In the genomic region with DNA sequence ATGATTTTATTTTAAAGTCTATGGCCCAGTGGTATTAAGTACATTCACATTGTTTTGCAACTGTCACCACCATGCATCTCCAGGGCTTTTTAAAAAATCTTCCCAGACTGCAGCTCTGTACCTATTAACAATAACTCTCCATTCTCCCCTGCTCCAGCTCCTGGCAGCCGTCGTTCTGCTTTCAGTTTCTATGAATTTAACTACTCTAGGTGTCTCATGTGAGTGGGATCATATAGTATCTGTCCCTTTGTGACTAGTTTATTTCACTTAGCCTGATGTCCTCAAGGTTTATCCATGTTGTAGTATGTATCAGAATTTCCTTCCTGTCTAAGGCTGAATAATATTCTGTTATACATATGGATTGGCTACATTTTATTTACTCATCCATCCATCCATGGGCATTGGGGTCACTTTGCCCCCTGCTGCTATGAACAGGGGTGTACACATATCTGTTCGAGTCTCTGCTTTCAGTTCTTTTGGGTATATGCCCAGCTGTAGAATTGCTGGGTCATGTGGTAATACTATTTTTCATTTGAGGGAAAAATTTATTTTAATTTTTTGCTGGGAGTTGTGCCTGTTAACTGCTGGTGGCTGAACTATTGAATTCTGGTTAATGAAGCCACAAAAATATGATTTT, we compare ENCODE assay signal across 11 cellular contexts.
DNase-seq lines count a peak whose midpoint lies in the region; ATAC-seq, FAIRE-seq and TF ChIP-seq lines count a peak whose summit lies in the region.
"Had no signal": no experiment of that assay in that cellular context is flagged by ENCODE, and none has a peak within 500 bp of the region (broad histone marks: within the 10 kb centered on the region; RNA-seq: fewer than 3 reads in every experiment).

No MANE protein-coding gene starts in this region.

- H3K79me2 ChIP-seq in KMS-11 (ENCODE audit: insufficient read depth, low read depth), result no peaks in the 10 kb centered on the region; the same call in 1 of the 2 replicates

- no peaks in the 10 kb centered on the region for H3K4me1 Mint-ChIP-seq in CD14-positive monocyte
- H3K4me1 Mint-ChIP-seq in endodermal cell, result peaks cover 10% of the 10 kb centered on the region
- H3K4me1 Mint-ChIP-seq: IgD-negative memory B cell had no signal

- peak overlapping the region; percentile 37 for H3K4me2 ChIP-seq in KMS-11

- H4K20me1 ChIP-seq in KMS-11 (ENCODE audit: insufficient read depth), result peaks cover 3% of the 10 kb centered on the region

- peaks cover 47% of the 10 kb centered on the region for H3K4me1 ChIP-seq in KMS-11 (ENCODE audit: low read depth, poor library complexity, severe bottlenecking)
- no peaks in the 10 kb centered on the region for H3K4me1 ChIP-seq in endodermal cell (ENCODE audit: control insufficient read depth, insufficient read depth, low read length)
- no peaks in the 10 kb centered on the region for H3K4me1 ChIP-seq in kidney (ENCODE audit: control insufficient read depth in 1 of 2, insufficient read depth in 1 of 2, low read depth in 1 of 2, low read length in 2 of 2)

- TF ChIP-seq CTCF in GM12875 (IDR thresholded peaks at IDR 0.05; ENCODE audit: borderline replicate concordance, insufficient read depth, low read depth, low read length) (peak; percentile 13; the same call in 1 of the 2 replicates), KMS-11 (conservative IDR thresholded peaks at IDR 0.05; ENCODE audit: low read depth, low read length) (no peak), CD14-positive monocyte (IDR thresholded peaks at IDR 0.05) (no peak), endodermal cell (conservative IDR thresholded peaks at IDR 0.05) (no peak), kidney (IDR thresholded peaks at IDR 0.05; ENCODE audit: borderline replicate concordance, extremely low read depth, insufficient read depth) (no peak)

- H3K27me3 ChIP-seq in KMS-11 (ENCODE audit: insufficient read depth, low read depth) (no peaks in the 10 kb centered on the region), endodermal cell (ENCODE audit: control insufficient read depth, insufficient read depth, low read length, poor library complexity, severe bottlenecking) (no peaks in the 10 kb centered on the region)

- H3K4me3 Mint-ChIP-seq in CD14-positive monocyte, result no peak overlapping the region
- H3K4me3 Mint-ChIP-seq in endodermal cell, result no peak overlapping the region
- H3K4me3 Mint-ChIP-seq: IgD-negative memory B cell; T-helper 1 cell treated with Interleukin-12 subunit alpha and Interleukin-12 subunit beta and Interleukin-4 antibody, amounts not matched to agents 30 μg/mL and 1 μg/mL, for 36 hours had no signal

- H3K4me3 ChIP-seq in GM12875 (ENCODE audit: low read depth, low read length) (no peak overlapping the region), KMS-11 (IDR thresholded peaks at IDR 0.05; ENCODE audit: insufficient read depth, low read depth, low read length) (no peak overlapping the region), endodermal cell (ENCODE audit: low read length) (no peak overlapping the region), kidney (ENCODE audit: low read length in 2 of 2) (no peak overlapping the region)

- H3K9ac ChIP-seq in KMS-11 (no peak overlapping the region), endodermal cell (ENCODE audit: extremely low read depth, low read length, poor library complexity, severe bottlenecking) (no peak overlapping the region), kidney (ENCODE audit: low read length in 2 of 2) (no peak overlapping the region)

- no peak overlapping the region for H2AFZ ChIP-seq in KMS-11 (ENCODE audit: low read depth)

- DNase-seq in lung microvascular endothelial cell (ENCODE audit: low read depth in 2 of 2) (peak; percentile 22 to 61), CD14-positive monocyte (ENCODE audit: low spot score) (no peak), endodermal cell (no peak), kidney (no peak), NCI-H1417 (lab: John Stamatoyannopoulos, UW) (no peak)
- DNase-seq: activated T-cell treated with anti-CD3 and anti-CD28 coated beads, Interleukin-2, amount 50 U/mL, for 48 hours had no signal

- WGBS in endodermal cell (ENCODE audit: insufficient coverage in 1 of 2, insufficient read length in 1 of 2), 2 experiments, result 89 to 100% methylated on average over 1 to 3 of the region's 3 CpGs

- peak; percentile 44 for ATAC-seq in GM21447 (IDR thresholded peaks at IDR 0.05; ENCODE audit: unreplicated experiment)

- H3K27me3 Mint-ChIP-seq in CD14-positive monocyte (ENCODE audit: low read depth in 3 of 3), result peaks cover 0 to 2% (median 1%) of the 10 kb centered on the region in 3 donors
- no peaks in the 10 kb centered on the region for H3K27me3 Mint-ChIP-seq in endodermal cell (ENCODE audit: insufficient read depth)
- H3K27me3 Mint-ChIP-seq: IgD-negative memory B cell had no signal

- H3K27ac Mint-ChIP-seq in CD14-positive monocyte, result peak overlapping the region in 1 of 7 donors; percentile 55
- no peak overlapping the region for H3K27ac Mint-ChIP-seq in endodermal cell
- H3K27ac Mint-ChIP-seq: IgD-negative memory B cell; T-helper 1 cell treated with Interleukin-12 subunit alpha and Interleukin-12 subunit beta and Interleukin-4 antibody, amounts not matched to agents 30 μg/mL and 1 μg/mL, for 36 hours had no signal

- H3K27ac ChIP-seq in KMS-11 (peak overlapping the region; percentile 13; the same call in 1 of the 2 replicates), endodermal cell (ENCODE audit: low read depth, low read length) (no peak overlapping the region), kidney (ENCODE audit: low read depth in 2 of 2, low read length in 2 of 2) (no peak overlapping the region)

- no peaks in the 10 kb centered on the region for H3K9me3 Mint-ChIP-seq in CD14-positive monocyte
- H3K9me3 Mint-ChIP-seq in endodermal cell, result no peaks in the 10 kb centered on the region
- H3K9me3 Mint-ChIP-seq: IgD-negative memory B cell; T-helper 1 cell treated with Interleukin-12 subunit alpha and Interleukin-12 subunit beta and Interleukin-4 antibody, amounts not matched to agents 30 μg/mL and 1 μg/mL, for 36 hours had no signal

- H3K36me3 ChIP-seq in KMS-11 (ENCODE audit: insufficient read depth), result no peaks in the 10 kb centered on the region
- no peaks in the 10 kb centered on the region for H3K36me3 ChIP-seq in endodermal cell (ENCODE audit: control insufficient read depth, insufficient read depth, low read length)
- no peaks in the 10 kb centered on the region for H3K36me3 ChIP-seq in kidney (ENCODE audit: control insufficient read depth in 1 of 2, insufficient read depth in 2 of 2, low read length in 2 of 2)

- H3K9me3 ChIP-seq in endodermal cell (ENCODE audit: control insufficient read depth, low read length), result no peaks in the 10 kb centered on the region
- H3K9me3 ChIP-seq in kidney (ENCODE audit: control insufficient read depth in 1 of 2, low read length in 2 of 2), result no peaks in the 10 kb centered on the region

- intact Hi-C loops in CD14-positive monocyte (cut with micrococcal nuclease) (loop anchor here in 1 of 2 donors (10.0 kb wide), 1 partner anchor 128 kb away; a partner anchor contains a TSS), kidney (cut with DNase I) (no loop called here)

- peaks cover 7 to 23% of the 10 kb centered on the region in 2 donors for H3K36me3 Mint-ChIP-seq in CD14-positive monocyte
- peaks cover 14% of the 10 kb centered on the region for H3K36me3 Mint-ChIP-seq in endodermal cell (ENCODE audit: low read depth)
- H3K36me3 Mint-ChIP-seq: IgD-negative memory B cell had no signal

- FAIRE-seq in kidney (lab: Jason Lieb, UNC), result no peak

Comparison
In these comparisons a context has a peak if more than half of its experiments do, and no peak if none do; other contexts are left out.
1. DNase-seq: peak in lung microvascular endothelial cell (2 of 2); none in CD14-positive monocyte (single experiment), endodermal cell (single experiment), kidney (single experiment) and NCI-H1417 (0 of 3).